In genomic region chr20:58408603-58409246, GRCh38 we compare ENCODE assay signal across 8 cellular contexts. TPM values are rescaled to one million over a fixed set of nuclear protein-coding genes. Genes with fewer than 3 reads are reported as not detected.
A peak's percentile ranks its signal among the peaks of the same experiment; 100 is the strongest.
DNase-seq lines count a peak whose midpoint lies in the region; ATAC-seq and TF ChIP-seq lines count a peak whose summit lies in the region.

No MANE protein-coding gene starts in this region.

- TF ChIP-seq POLR2A in sigmoid colon (IDR thresholded peaks at IDR 0.05) = no peak

- H3K9me3 ChIP-seq in sigmoid colon = no peaks in the 10 kb centered on the region

- ATAC-seq in HG02885 (IDR thresholded peaks at IDR 0.05; ENCODE audit: poor library complexity, unreplicated experiment) (peak; percentile 51), naive B cell (ENCODE audit: low read depth in 2 of 2) (peak in 1 of 2 donors; percentile 45)
- peak; percentile 38 to 41 for ATAC-seq in activated naive CD4-positive, alpha-beta T cell treated with anti-CD3 and anti-CD28 coated beads, Interleukin-2, amount 50 U/mL, for 72 hours

- H3K4me1 Mint-ChIP-seq in naive B cell = peaks cover 17 to 38% (median 32%) of the 10 kb centered on the region in 3 donors

- H3K4me3 ChIP-seq in sigmoid colon = no peak overlapping the region

- no peaks in the 10 kb centered on the region for H3K36me3 ChIP-seq in sigmoid colon

- H3K4me1 ChIP-seq in sigmoid colon = peaks cover 0 to 53% (median 41%) of the 10 kb centered on the region in 4 donors

- TF ChIP-seq EP300 in sigmoid colon (IDR thresholded peaks at IDR 0.05) = no peak

- WGBS in sigmoid colon, 2 donors = 19 to 31% methylated on average over 3 of the region's 3 CpGs

- no peaks in the 10 kb centered on the region for H3K9me3 Mint-ChIP-seq in activated naive CD4-positive, alpha-beta T cell treated with anti-CD3 and anti-CD28 coated beads, Interleukin-2, amount 50 U/mL, for 72 hours
- H3K9me3 Mint-ChIP-seq in naive B cell = no peaks in the 10 kb centered on the region

- H3K27ac Mint-ChIP-seq in activated naive CD4-positive, alpha-beta T cell treated with anti-CD3 and anti-CD28 coated beads, Interleukin-2, amount 50 U/mL, for 72 hours = peak overlapping the region; percentile 67 to 89
- peak overlapping the region in 4 of 6 donors; percentile 3 to 16 (median 8) for H3K27ac Mint-ChIP-seq in naive B cell

- peak overlapping the region in 1 of 8 donors; percentile 23 for H3K4me3 Mint-ChIP-seq in naive B cell

- DNase-seq in DMS153 (lab: John Stamatoyannopoulos, UW) (peak; percentile 84), naive B cell (no peak), sigmoid colon (no peak), NCI-H128 (lab: John Stamatoyannopoulos, UW; ENCODE audit: unreplicated experiment) (no peak)
- DNase-seq in activated naive CD4-positive, alpha-beta T cell treated with anti-CD3 and anti-CD28 coated beads, Interleukin-2, amount 50 U/mL, for 72 hours (ENCODE audit: low spot score in 2 of 2) = no peak
- DNase-seq in stimulated activated CD8-positive, alpha-beta memory T cell treated with anti-CD3 and anti-CD28 coated beads, Interleukin-4, amount 100 ng/mL, for 48 hours = no peak
- no peak for DNase-seq in activated CD4-positive, alpha-beta T cell treated with anti-CD3 and anti-CD28 coated beads, Interleukin-2, amount 50 U/mL, for 1 hour

- peaks cover 0 to 6% of the 10 kb centered on the region in 2 donors for H3K36me3 Mint-ChIP-seq in activated naive CD4-positive, alpha-beta T cell treated with anti-CD3 and anti-CD28 coated beads, Interleukin-2, amount 50 U/mL, for 72 hours
- H3K36me3 Mint-ChIP-seq in naive B cell = no peaks in the 10 kb centered on the region

- H3K27me3 ChIP-seq in sigmoid colon = no peaks in the 10 kb centered on the region

- TF ChIP-seq CTCF in sigmoid colon (IDR thresholded peaks at IDR 0.05) = no peak

- no peaks in the 10 kb centered on the region for H3K27me3 Mint-ChIP-seq in naive B cell

- H3K27ac ChIP-seq in sigmoid colon = peak overlapping the region in 2 of 4 donors; percentile 29 to 42

- intact Hi-C loops in sigmoid colon (cut with DNase I) = no loop called here

RNA-seq across cellular contexts. Expression of gene VAPB, which starts 19.7 kb away (rescaled TPM):
- 10 to 100 TPM; 28.0 to 43.5 TPM for total RNA-seq in activated naive CD4-positive, alpha-beta T cell treated with anti-CD3 and anti-CD28 coated beads, Interleukin-2, amount 50 U/mL, for 72 hours
- polyA plus RNA-seq in naive B cell (ENCODE audit: low read depth in 6 of 6) (10 to 100 TPM; 18.1 to 30.7 (median 21.3) TPM), sigmoid colon (10 to 100 TPM; 33.0 to 47.6 (median 39.7) TPM)
- total RNA-seq in sigmoid colon = 10 to 100 TPM; 23.4 to 42.1 (median 32.7) TPM
